In genomic region chr5:29193972-29194371, GRCh38 we compare ENCODE assay signal across 30 cellular contexts.
"Had no signal": no experiment of that assay in that cellular context is flagged by ENCODE, and none has a peak within 500 bp of the region (broad histone marks: within the 10 kb centered on the region; RNA-seq: fewer than 3 reads in every experiment).

No MANE protein-coding gene starts in this region.

- DNase-seq: activated CD4-positive, alpha-beta memory T cell treated with anti-CD3 and anti-CD28 coated beads, Interleukin-2, amount 10 ng/mL, durations not matched to agents 7 days and 5 days; activated CD4-positive, alpha-beta T cell treated with anti-CD3 and anti-CD28 coated beads for 1 hour; activated CD4-positive, alpha-beta T cell treated with anti-CD3 and anti-CD28 coated beads for 48 hours; activated CD4-positive, CD25-positive, alpha-beta regulatory T cell; activated CD8-positive, alpha-beta memory T cell treated with anti-CD3 and anti-CD28 coated beads for 24 hours; activated CD8-positive, alpha-beta memory T cell treated with anti-CD3 and anti-CD28 coated beads, Interleukin-2, amount 10 ng/mL, durations not matched to agents 7 days and 5 days; activated CD8-positive, alpha-beta memory T cell treated with anti-CD3 and anti-CD28 coated beads, Interleukin-2, amount 50 U/mL, for 48 hours; activated effector memory CD4-positive, alpha-beta T cell treated with Interleukin-2 at 50 U/mL for 16 hours; activated naive CD4-positive, alpha-beta T cell treated with anti-CD3 and anti-CD28 coated beads, Interleukin-2, amount 10 ng/mL, durations not matched to agents 7 days and 5 days; activated naive CD8-positive, alpha-beta T cell treated with anti-CD3 and anti-CD28 coated beads, Interleukin-2, amount 50 U/mL, for 24 hours; activated T-cell treated with anti-CD3 and anti-CD28 coated beads, Interleukin-2, amount 50 U/mL, for 48 hours; amygdala; NCI-H1436 treated with DMSO at 0.1 percent for 48 hours; NCI-H187 treated with DMSO at 0.1 percent for 48 hours; NCI-H2081; NCI-H2171 treated with DMSO at 0.1 percent for 48 hours; NCI-H2227 treated with DMSO at 0.1 percent for 48 hours; NCI-H446; NCI-H510A treated with DMSO at 0.1 percent for 48 hours; NCI-H526 treated with DMSO at 0.1 percent for 48 hours; NK-92 treated with Interleukin-12 subunit alpha and Interleukin-12 subunit beta, amount 100 ng/mL, for 24 hours; PC-9; SIG-M5; T1000; WERI-Rb-1 had no signal

- H3K4me3 ChIP-seq: ascending aorta, cardiac muscle cell, PC-9, SK-N-MC had no signal

- H3K4me1 ChIP-seq: ascending aorta had no signal

- FAIRE-seq: RCC 7860 had no signal

- H3K36me3 ChIP-seq: ascending aorta, cardiac muscle cell, WERI-Rb-1 had no signal

- H3K27me3 ChIP-seq: ascending aorta, cardiac muscle cell had no signal

- H2AFZ ChIP-seq: PC-9 had no signal

- H3K27ac ChIP-seq: ascending aorta, cardiac muscle cell, PC-9, RWPE1, SK-N-MC, WERI-Rb-1 had no signal

- H3K4me2 ChIP-seq: PC-9 had no signal

- H3K9me3 ChIP-seq: ascending aorta had no signal
